14 cellular contexts compared by ENCODE assay signal in the genomic region with DNA sequence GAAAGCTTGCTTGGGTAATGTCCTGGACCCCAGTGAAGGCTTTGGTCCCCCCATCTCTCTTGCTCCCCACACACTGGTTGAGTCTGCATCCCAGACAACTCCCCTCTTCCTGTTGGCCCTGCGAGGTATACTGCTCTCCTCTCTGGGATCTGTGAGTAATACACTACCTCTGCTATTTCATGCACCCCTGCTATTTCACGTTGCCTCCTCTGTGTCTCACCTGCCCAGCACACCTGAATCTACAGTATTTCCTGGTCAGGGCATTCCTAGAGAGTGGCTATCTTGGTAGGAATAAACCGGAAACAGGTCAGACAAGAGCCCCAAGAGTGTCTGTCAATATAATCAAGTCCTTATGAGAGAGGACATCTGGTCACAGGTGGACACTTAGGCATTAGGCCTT.
DNase-seq lines count a peak whose midpoint lies in the region; ATAC-seq and TF ChIP-seq lines count a peak whose summit lies in the region.
"Had no signal": no experiment of that assay in that cellular context is flagged by ENCODE, and none has a peak within 500 bp of the region (broad histone marks: within the 10 kb centered on the region; RNA-seq: fewer than 3 reads in every experiment).

No MANE protein-coding gene starts in this region.

- no peak overlapping the region for H3K4me3 ChIP-seq in HEK293 (ENCODE audit: low read depth, low read length)
- no peak overlapping the region for H3K4me3 ChIP-seq in upper lobe of right lung

- no peaks in the 10 kb centered on the region for H3K9me3 ChIP-seq in HEK293 (ENCODE audit: control insufficient read depth, insufficient read depth, low read depth, low read length)
- H3K9me3 ChIP-seq in upper lobe of right lung: no peaks in the 10 kb centered on the region
- H3K9me3 ChIP-seq: Caco-2 had no signal

- peak overlapping the region; percentile 39 for H3K27ac Mint-ChIP-seq in activated T-helper 17 cell treated with anti-CD3 and anti-CD28 coated beads, Interleukin-2, amount 50 U/mL, for 72 hours
- H3K27ac Mint-ChIP-seq: CD8-positive, alpha-beta memory T cell had no signal

- no peaks in the 10 kb centered on the region for H3K27me3 ChIP-seq in upper lobe of right lung

- H3K27ac ChIP-seq in HEK293 (ENCODE audit: extremely low read depth, low read depth, low read length) (no peak overlapping the region), upper lobe of right lung (no peak overlapping the region)
- H3K27ac ChIP-seq: 22Rv1, KMS-11 had no signal

- POLR2A ChIA-PET in HEK293 (lab: Yijun Ruan, JAX): no interaction called here

- H3K4me3 Mint-ChIP-seq in activated T-helper 17 cell treated with anti-CD3 and anti-CD28 coated beads, Interleukin-2, amount 50 U/mL, for 72 hours: no peak overlapping the region
- H3K4me3 Mint-ChIP-seq: CD8-positive, alpha-beta memory T cell had no signal

- ATAC-seq in activated T-helper 17 cell treated with anti-CD3 and anti-CD28 coated beads, Interleukin-2, amount 50 U/mL, for 72 hours (replicated peaks): no peak
- ATAC-seq in upper lobe of right lung (peak; percentile 67), HG02623 (IDR thresholded peaks at IDR 0.05; ENCODE audit: unreplicated experiment) (no peak)

- H3K4me1 ChIP-seq in HEK293 (ENCODE audit: control insufficient read depth, insufficient read depth, low read length) (no peaks in the 10 kb centered on the region), upper lobe of right lung (no peaks in the 10 kb centered on the region)
- H3K4me1 ChIP-seq: Caco-2 had no signal

- DNase-seq in NCI-H510A treated with DMSO at 0.1 percent for 48 hours (lab: John Stamatoyannopoulos, UW): peak; percentile 4
- no peak for DNase-seq in NCI-H510A (lab: John Stamatoyannopoulos, UW)
- no peak for DNase-seq in upper lobe of right lung
- DNase-seq in DMS 273 treated with DMSO at 0.1 percent for 48 hours (lab: John Stamatoyannopoulos, UW): no peak
- no peak for DNase-seq in NCI-H345 (lab: John Stamatoyannopoulos, UW)
- DNase-seq: Caco-2; CD8-positive, alpha-beta memory T cell; DMS79 treated with DMSO at 0.1 percent for 48 hours; GDM1 had no signal

- TF ChIP-seq CTCF in HEK293 (tag by site-specific recombination; IDR thresholded peaks at IDR 0.05): no peak
- TF ChIP-seq CTCF in upper lobe of right lung (IDR thresholded peaks at IDR 0.05): no peak

- H3K36me3 ChIP-seq in HEK293 (ENCODE audit: control insufficient read depth in 2 of 2, insufficient read depth in 1 of 2, low read length in 2 of 2) (no peaks in the 10 kb centered on the region), upper lobe of right lung (no peaks in the 10 kb centered on the region)

- H3K36me3 Mint-ChIP-seq in activated T-helper 17 cell treated with anti-CD3 and anti-CD28 coated beads, Interleukin-2, amount 50 U/mL, for 72 hours (ENCODE audit: low read depth): peaks cover 10% of the 10 kb centered on the region

- no peaks in the 10 kb centered on the region for H3K4me1 Mint-ChIP-seq in activated T-helper 17 cell treated with anti-CD3 and anti-CD28 coated beads, Interleukin-2, amount 50 U/mL, for 72 hours
- H3K4me1 Mint-ChIP-seq: CD8-positive, alpha-beta memory T cell had no signal

- CTCF ChIA-PET in HEK293 (lab: Yijun Ruan, JAX): no interaction called here

- no peaks in the 10 kb centered on the region for H3K9me3 Mint-ChIP-seq in activated T-helper 17 cell treated with anti-CD3 and anti-CD28 coated beads, Interleukin-2, amount 50 U/mL, for 72 hours
- H3K9me3 Mint-ChIP-seq: CD8-positive, alpha-beta memory T cell had no signal

- intact Hi-C loops in upper lobe of right lung (cut with DNase I): no loop called here

- no peaks in the 10 kb centered on the region for H3K27me3 Mint-ChIP-seq in activated T-helper 17 cell treated with anti-CD3 and anti-CD28 coated beads, Interleukin-2, amount 50 U/mL, for 72 hours
- H3K27me3 Mint-ChIP-seq: CD8-positive, alpha-beta memory T cell had no signal

TF ChIP-seq in HEK293, 187 proteins besides CTCF, POLR2A, EP300 and RAD21:
- TF ChIP-seq ZNF266 (tag by site-specific recombination; IDR thresholded peaks at IDR 0.05; ENCODE audit: low read depth): peak; percentile 91
- TF ChIP-seq, protein P1, sequence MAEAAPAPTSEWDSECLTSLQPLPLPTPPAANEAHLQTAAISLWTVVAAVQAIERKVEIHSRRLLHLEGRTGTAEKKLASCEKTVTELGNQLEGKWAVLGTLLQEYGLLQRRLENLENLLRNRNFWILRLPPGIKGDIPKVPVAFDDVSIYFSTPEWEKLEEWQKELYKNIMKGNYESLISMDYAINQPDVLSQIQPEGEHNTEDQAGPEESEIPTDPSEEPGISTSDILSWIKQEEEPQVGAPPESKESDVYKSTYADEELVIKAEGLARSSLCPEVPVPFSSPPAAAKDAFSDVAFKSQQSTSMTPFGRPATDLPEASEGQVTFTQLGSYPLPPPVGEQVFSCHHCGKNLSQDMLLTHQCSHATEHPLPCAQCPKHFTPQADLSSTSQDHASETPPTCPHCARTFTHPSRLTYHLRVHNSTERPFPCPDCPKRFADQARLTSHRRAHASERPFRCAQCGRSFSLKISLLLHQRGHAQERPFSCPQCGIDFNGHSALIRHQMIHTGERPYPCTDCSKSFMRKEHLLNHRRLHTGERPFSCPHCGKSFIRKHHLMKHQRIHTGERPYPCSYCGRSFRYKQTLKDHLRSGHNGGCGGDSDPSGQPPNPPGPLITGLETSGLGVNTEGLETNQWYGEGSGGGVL (tag by site-specific recombination; IDR thresholded peaks at IDR 0.05): no peak
- TF ChIP-seq MEIS1 (CRISPR knock-in tag; IDR thresholded peaks at IDR 0.05; ENCODE audit: borderline replicate concordance): no peak
- TF ChIP-seq ZSCAN30 (tag by site-specific recombination; IDR thresholded peaks at IDR 0.05): no peak
- TF ChIP-seq ZNF37A (tag by site-specific recombination; IDR thresholded peaks at IDR 0.05): no peak
- TF ChIP-seq ZNF626 (tag by site-specific recombination; IDR thresholded peaks at IDR 0.05): no peak
- no peak for TF ChIP-seq ZNF785 (tag by site-specific recombination; IDR thresholded peaks at IDR 0.05)
- TF ChIP-seq, protein P2, sequence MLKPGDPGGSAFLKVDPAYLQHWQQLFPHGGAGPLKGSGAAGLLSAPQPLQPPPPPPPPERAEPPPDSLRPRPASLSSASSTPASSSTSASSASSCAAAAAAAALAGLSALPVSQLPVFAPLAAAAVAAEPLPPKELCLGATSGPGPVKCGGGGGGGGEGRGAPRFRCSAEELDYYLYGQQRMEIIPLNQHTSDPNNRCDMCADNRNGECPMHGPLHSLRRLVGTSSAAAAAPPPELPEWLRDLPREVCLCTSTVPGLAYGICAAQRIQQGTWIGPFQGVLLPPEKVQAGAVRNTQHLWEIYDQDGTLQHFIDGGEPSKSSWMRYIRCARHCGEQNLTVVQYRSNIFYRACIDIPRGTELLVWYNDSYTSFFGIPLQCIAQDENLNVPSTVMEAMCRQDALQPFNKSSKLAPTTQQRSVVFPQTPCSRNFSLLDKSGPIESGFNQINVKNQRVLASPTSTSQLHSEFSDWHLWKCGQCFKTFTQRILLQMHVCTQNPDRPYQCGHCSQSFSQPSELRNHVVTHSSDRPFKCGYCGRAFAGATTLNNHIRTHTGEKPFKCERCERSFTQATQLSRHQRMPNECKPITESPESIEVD (tag by site-specific recombination; IDR thresholded peaks at IDR 0.05): no peak
